In genomic region chr11:93288079-93288478, GRCh38 we compare ENCODE assay signal across 16 cellular contexts. TPM values are rescaled to one million over a fixed set of nuclear protein-coding genes. Genes with fewer than 3 reads are reported as not detected.
DNase-seq lines count a peak whose midpoint lies in the region; ATAC-seq and TF ChIP-seq lines count a peak whose summit lies in the region.
"Had no signal": no experiment of that assay in that cellular context is flagged by ENCODE, and none has a peak within 500 bp of the region (broad histone marks: within the 10 kb centered on the region; RNA-seq: fewer than 3 reads in every experiment).

No MANE protein-coding gene starts in this region.

- no peak for DNase-seq in activated CD8-positive, alpha-beta T cell treated with anti-CD3 and anti-CD28 coated beads, Interleukin-2, amount 10 ng/mL, durations not matched to agents 7 days and 5 days
- DNase-seq in activated CD4-positive, alpha-beta T cell treated with anti-CD3 and anti-CD28 coated beads for 48 hours, result no peak
- DNase-seq in NCI-H524 treated with DMSO at 0.1 percent for 48 hours (lab: John Stamatoyannopoulos, UW), result no peak
- DNase-seq: activated naive CD4-positive, alpha-beta T cell treated with anti-CD3 and anti-CD28 coated beads for 36 hours; dermis blood vessel endothelial cell; hippocampal formation; left lung; MM.1S; PC-9; posterior cingulate gyrus had no signal

- POLR2A ChIA-PET in activated CD8-positive, alpha-beta T cell treated with anti-CD3 and anti-CD28 coated beads, Interleukin-2, amount 10 ng/mL, durations not matched to agents 7 days and 5 days (lab: Charles Lee), result no interaction called here

- H3K27ac Mint-ChIP-seq in activated CD8-positive, alpha-beta T cell treated with anti-CD3 and anti-CD28 coated beads, Interleukin-2, amount 10 ng/mL, durations not matched to agents 7 days and 5 days, result no peak overlapping the region
- H3K27ac Mint-ChIP-seq: activated naive CD4-positive, alpha-beta T cell treated with anti-CD3 and anti-CD28 coated beads for 36 hours; WTC11 had no signal

- H3K27ac ChIP-seq in VCaP, result peak overlapping the region; percentile 55
- H3K27ac ChIP-seq: left lung, PC-9 had no signal

- no peak for TF ChIP-seq CTCF in VCaP (conservative IDR thresholded peaks at IDR 0.05)

- no peak overlapping the region for H3K4me3 Mint-ChIP-seq in activated CD8-positive, alpha-beta T cell treated with anti-CD3 and anti-CD28 coated beads, Interleukin-2, amount 10 ng/mL, durations not matched to agents 7 days and 5 days
- H3K4me3 Mint-ChIP-seq: activated naive CD4-positive, alpha-beta T cell treated with anti-CD3 and anti-CD28 coated beads for 36 hours; WTC11 had no signal

- no peak for TF ChIP-seq POLR2A in GM18505 (IDR thresholded peaks at IDR 0.05; ENCODE audit: borderline replicate concordance, extremely low read depth, insufficient read depth, insufficient read length)

- ATAC-seq in GM18505 (IDR thresholded peaks at IDR 0.05; ENCODE audit: unreplicated experiment) (peak; percentile 90), GM21529 (IDR thresholded peaks at IDR 0.05; ENCODE audit: unreplicated experiment) (peak; percentile 71), HG03558 (IDR thresholded peaks at IDR 0.05; ENCODE audit: extremely low read depth, unreplicated experiment) (peak; percentile 62), HG03045 (IDR thresholded peaks at IDR 0.05; ENCODE audit: unreplicated experiment) (no peak)
- ATAC-seq in activated CD8-positive, alpha-beta T cell treated with anti-CD3 and anti-CD28 coated beads, Interleukin-2, amount 10 ng/mL, durations not matched to agents 7 days and 5 days, result no peak
- ATAC-seq: left lung, WTC11 had no signal

- no peaks in the 10 kb centered on the region for H3K4me1 Mint-ChIP-seq in activated CD8-positive, alpha-beta T cell treated with anti-CD3 and anti-CD28 coated beads, Interleukin-2, amount 10 ng/mL, durations not matched to agents 7 days and 5 days (ENCODE audit: low read depth)
- H3K4me1 Mint-ChIP-seq: WTC11 had no signal

- H3K9me3 Mint-ChIP-seq in activated CD8-positive, alpha-beta T cell treated with anti-CD3 and anti-CD28 coated beads, Interleukin-2, amount 10 ng/mL, durations not matched to agents 7 days and 5 days (ENCODE audit: insufficient read depth), result no peaks in the 10 kb centered on the region
- H3K9me3 Mint-ChIP-seq: activated naive CD4-positive, alpha-beta T cell treated with anti-CD3 and anti-CD28 coated beads for 36 hours had no signal

- no peaks in the 10 kb centered on the region for H3K27me3 Mint-ChIP-seq in activated CD8-positive, alpha-beta T cell treated with anti-CD3 and anti-CD28 coated beads, Interleukin-2, amount 10 ng/mL, durations not matched to agents 7 days and 5 days (ENCODE audit: low read depth)

- H3K36me3 Mint-ChIP-seq in activated CD8-positive, alpha-beta T cell treated with anti-CD3 and anti-CD28 coated beads, Interleukin-2, amount 10 ng/mL, durations not matched to agents 7 days and 5 days (ENCODE audit: low read depth), result no peaks in the 10 kb centered on the region
- H3K36me3 Mint-ChIP-seq: WTC11 had no signal

- CTCF ChIA-PET in activated CD8-positive, alpha-beta T cell treated with anti-CD3 and anti-CD28 coated beads, Interleukin-2, amount 10 ng/mL, durations not matched to agents 7 days and 5 days (lab: Charles Lee), result no interaction called here

RNA-seq across cellular contexts. Expression of gene DEUP1, which starts 42.5 kb away (rescaled TPM):
- not detected for total RNA-seq in activated CD8-positive, alpha-beta T cell treated with anti-CD3 and anti-CD28 coated beads, Interleukin-2, amount 10 ng/mL, durations not matched to agents 7 days and 5 days
- total RNA-seq: activated naive CD4-positive, alpha-beta T cell treated with anti-CD3 and anti-CD28 coated beads for 36 hours; dermis blood vessel endothelial cell; PC-9 had no signal

Comparison
In these comparisons a context has a peak if more than half of its experiments do, and no peak if none do; other contexts are left out.
1. ATAC-seq: peak in GM18505 (single experiment), GM21529 (single experiment) and HG03558 (single experiment); none in HG03045 (single experiment) and activated CD8-positive, alpha-beta T cell treated with anti-CD3 and anti-CD28 coated beads, Interleukin-2, amount 10 ng/mL, durations not matched to agents 7 days and 5 days (single experiment).